9 cellular contexts compared by ENCODE assay signal in genomic region chr15:57118013-57118799, GRCh38.
DNase-seq lines count a peak whose midpoint lies in the region; ATAC-seq lines count a peak whose summit lies in the region.
"Had no signal": no experiment of that assay in that cellular context is flagged by ENCODE, and none has a peak within 500 bp of the region (broad histone marks: within the 10 kb centered on the region; RNA-seq: fewer than 3 reads in every experiment).

No MANE protein-coding gene starts in this region.

- peaks cover 32% of the 10 kb centered on the region for H3K4me1 Mint-ChIP-seq in stimulated activated naive CD8-positive, alpha-beta T cell treated with anti-CD3 and anti-CD28 coated beads, Interleukin-15, Interleukin-2, amounts not matched to agents 100 ng/mL and 50 ng/mL, for 24 hours (ENCODE audit: low read depth)
- H3K4me1 Mint-ChIP-seq in activated T-helper 17 cell treated with anti-CD3 and anti-CD28 coated beads, Interleukin-2, amount 50 U/mL, for 72 hours: peaks cover 16% of the 10 kb centered on the region

- DNase-seq in stimulated activated naive CD8-positive, alpha-beta T cell treated with anti-CD3 and anti-CD28 coated beads, Interleukin-15, Interleukin-2, amounts not matched to agents 100 U/mL and 50 U/mL, for 24 hours: no peak
- DNase-seq in iris pigment epithelial cell (ENCODE audit: low read depth) (peak; percentile 60), RPMI8226 (no peak), left colon (no peak)

- H3K27ac Mint-ChIP-seq in stimulated activated naive CD8-positive, alpha-beta T cell treated with anti-CD3 and anti-CD28 coated beads, Interleukin-15, Interleukin-2, amounts not matched to agents 100 ng/mL and 50 ng/mL, for 24 hours: peak overlapping the region; percentile 30
- H3K27ac Mint-ChIP-seq in activated T-helper 17 cell treated with anti-CD3 and anti-CD28 coated beads, Interleukin-2, amount 50 U/mL, for 72 hours: peak overlapping the region; percentile 3

- H3K9me3 Mint-ChIP-seq in stimulated activated naive CD8-positive, alpha-beta T cell treated with anti-CD3 and anti-CD28 coated beads, Interleukin-15, Interleukin-2, amounts not matched to agents 100 ng/mL and 50 ng/mL, for 24 hours: no peaks in the 10 kb centered on the region
- no peaks in the 10 kb centered on the region for H3K9me3 Mint-ChIP-seq in activated T-helper 17 cell treated with anti-CD3 and anti-CD28 coated beads, Interleukin-2, amount 50 U/mL, for 72 hours
- H3K9me3 Mint-ChIP-seq: central memory CD8-positive, alpha-beta T cell had no signal

- ATAC-seq in stimulated activated naive CD8-positive, alpha-beta T cell treated with anti-CD3 and anti-CD28 coated beads, Interleukin-15, Interleukin-2, amounts not matched to agents 100 U/mL and 50 U/mL, for 24 hours: no peak
- ATAC-seq in activated T-helper 17 cell treated with anti-CD3 and anti-CD28 coated beads, Interleukin-2, amount 50 U/mL, for 72 hours (replicated peaks): no peak
- ATAC-seq in HG03469 (IDR thresholded peaks at IDR 0.05; ENCODE audit: unreplicated experiment) (no peak), left colon (no peak), GM18861 (IDR thresholded peaks at IDR 0.05; ENCODE audit: unreplicated experiment) (no peak)

- no peaks in the 10 kb centered on the region for H3K27me3 Mint-ChIP-seq in stimulated activated naive CD8-positive, alpha-beta T cell treated with anti-CD3 and anti-CD28 coated beads, Interleukin-15, Interleukin-2, amounts not matched to agents 100 ng/mL and 50 ng/mL, for 24 hours
- H3K27me3 Mint-ChIP-seq in activated T-helper 17 cell treated with anti-CD3 and anti-CD28 coated beads, Interleukin-2, amount 50 U/mL, for 72 hours: no peaks in the 10 kb centered on the region
- H3K27me3 Mint-ChIP-seq: central memory CD8-positive, alpha-beta T cell had no signal

- H3K4me3 Mint-ChIP-seq in stimulated activated naive CD8-positive, alpha-beta T cell treated with anti-CD3 and anti-CD28 coated beads, Interleukin-15, Interleukin-2, amounts not matched to agents 100 ng/mL and 50 ng/mL, for 24 hours: no peak overlapping the region
- no peak overlapping the region for H3K4me3 Mint-ChIP-seq in activated T-helper 17 cell treated with anti-CD3 and anti-CD28 coated beads, Interleukin-2, amount 50 U/mL, for 72 hours
- H3K4me3 Mint-ChIP-seq: central memory CD8-positive, alpha-beta T cell had no signal

- peaks cover 11% of the 10 kb centered on the region for H3K36me3 Mint-ChIP-seq in stimulated activated naive CD8-positive, alpha-beta T cell treated with anti-CD3 and anti-CD28 coated beads, Interleukin-15, Interleukin-2, amounts not matched to agents 100 ng/mL and 50 ng/mL, for 24 hours (ENCODE audit: low read depth)
- peaks cover 9% of the 10 kb centered on the region for H3K36me3 Mint-ChIP-seq in activated T-helper 17 cell treated with anti-CD3 and anti-CD28 coated beads, Interleukin-2, amount 50 U/mL, for 72 hours (ENCODE audit: low read depth)

- intact Hi-C loops in left colon (cut with DNase I, micrococcal nuclease): no loop called here
